9 cellular contexts compared by ENCODE assay signal in the genomic region with DNA sequence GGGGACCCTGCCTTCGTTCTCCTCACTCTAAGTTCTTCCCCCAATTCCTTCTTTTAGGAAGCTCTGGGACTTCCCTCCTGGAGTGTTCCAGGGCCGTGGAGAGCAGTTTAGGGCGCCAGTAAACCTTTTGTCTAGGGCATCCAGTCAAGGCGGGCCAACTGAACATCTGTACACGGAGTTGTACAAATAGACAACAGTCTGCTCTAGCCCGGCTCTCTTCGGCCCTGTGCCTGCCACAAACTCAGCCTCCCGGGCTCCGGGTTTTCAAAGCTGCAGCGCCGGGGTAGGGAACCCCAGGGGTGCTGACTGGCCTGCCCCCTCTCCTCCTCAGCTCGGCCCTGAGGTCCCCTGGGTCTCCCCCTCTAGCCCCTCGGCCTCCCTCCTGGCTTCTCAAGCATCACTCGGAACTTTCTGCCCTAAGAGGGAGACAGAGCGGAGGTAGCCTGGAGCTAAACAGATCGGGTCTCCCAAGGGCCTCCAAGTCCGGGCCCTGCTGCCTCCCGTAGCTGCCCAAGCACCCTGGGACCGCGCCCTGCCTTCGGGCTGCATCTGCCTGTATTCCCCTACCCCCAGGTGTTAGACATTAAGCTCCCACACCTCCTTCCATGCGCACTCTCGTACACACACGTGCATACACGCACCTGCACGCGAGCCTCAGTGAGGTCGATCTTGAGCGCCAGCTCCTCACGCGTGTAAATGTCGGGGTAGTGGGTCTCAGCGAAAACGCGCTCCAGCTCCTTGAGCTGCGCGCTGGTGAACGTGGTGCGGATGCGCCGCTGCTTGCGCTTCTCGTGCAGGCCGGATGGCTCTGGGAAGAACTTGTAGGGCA. TPM values are rescaled to one million over a fixed set of nuclear protein-coding genes. Genes with fewer than 3 reads are reported as not detected.
DNase-seq lines count a peak whose midpoint lies in the region; ATAC-seq and TF ChIP-seq lines count a peak whose summit lies in the region.
"Had no signal": no experiment of that assay in that cellular context is flagged by ENCODE, and none has a peak within 500 bp of the region (broad histone marks: within the 10 kb centered on the region; RNA-seq: fewer than 3 reads in every experiment).

No MANE protein-coding gene starts in this region.

- H3K27ac Mint-ChIP-seq in CD4-positive, alpha-beta memory T cell = peak overlapping the region in 3 of 7 donors; percentile 43 to 63 (median 52)

- H3K27me3 ChIP-seq in CD4-positive, alpha-beta memory T cell (ENCODE audit: insufficient read depth, low read length) = peaks cover 39% of the 10 kb centered on the region
- H3K27me3 ChIP-seq in esophagus muscularis mucosa (peaks cover 18 to 52% (median 34%) of the 10 kb centered on the region in 4 donors), osteoblast (ENCODE audit: insufficient read depth, low read length) (peaks cover 47% of the 10 kb centered on the region)

- H3K4me2 ChIP-seq in osteoblast (ENCODE audit: insufficient read depth, low read length) = peak overlapping the region; percentile 39

- intact Hi-C loops in CD4-positive, alpha-beta memory T cell (cut with micrococcal nuclease) = no loop called here
- intact Hi-C loops in esophagus muscularis mucosa (cut with DNase I) = no loop called here

- H4K20me1 ChIP-seq in osteoblast (ENCODE audit: insufficient read depth, low read length) = peaks cover 30% of the 10 kb centered on the region

- TF ChIP-seq EP300 in esophagus muscularis mucosa (IDR thresholded peaks at IDR 0.05) = no peak

- no peak overlapping the region for H2AFZ ChIP-seq in osteoblast (ENCODE audit: low read length)

- no peaks in the 10 kb centered on the region for H3K79me2 ChIP-seq in osteoblast (ENCODE audit: insufficient read depth, low read length)

- H3K4me3 Mint-ChIP-seq in CD4-positive, alpha-beta memory T cell = peak overlapping the region; percentile 1 to 84 (median 68)

- POLR2A ChIA-PET in CD4-positive, alpha-beta memory T cell (lab: Charles Lee; ENCODE audit: partially characterized antibody) = interaction anchor here (0.8 to 1.0 kb wide), 2 partner anchors 16 to 17 kb away, joined by 3 to 5 read pairs; partner anchors contain the start of gene INPPL1

- DNase-seq in CD4-positive, alpha-beta memory T cell = peak in 2 of 5 donors; percentile 4 to 11
- DNase-seq in NCI-H1694 (lab: John Stamatoyannopoulos, UW) (peak; percentile 16), esophagus muscularis mucosa (ENCODE audit: extremely low spot score) (no peak), osteoblast (ENCODE audit: insufficient read length, low spot score, missing footprints) (peak; percentile 94), NAMALWA (ENCODE audit: low spot score) (no peak)

- H3K9me3 Mint-ChIP-seq in CD4-positive, alpha-beta memory T cell = peaks cover 0 to 2% (median 0%) of the 10 kb centered on the region in 8 donors

- no peaks in the 10 kb centered on the region for H3K9me3 ChIP-seq in CD4-positive, alpha-beta memory T cell (ENCODE audit: control insufficient read depth in 1 of 2, low read length in 2 of 2)
- H3K9me3 ChIP-seq in esophagus muscularis mucosa = no peaks in the 10 kb centered on the region
- no peaks in the 10 kb centered on the region for H3K9me3 ChIP-seq in osteoblast (ENCODE audit: low read depth, low read length)

- no peak overlapping the region for H3K27ac ChIP-seq in CD4-positive, alpha-beta memory T cell (ENCODE audit: low read depth, low read length)
- H3K27ac ChIP-seq in esophagus muscularis mucosa (replicated peaks in 1 of 4) (peak overlapping the region; percentile 76 to 86 (median 78)), osteoblast (ENCODE audit: low read depth, low read length) (no peak overlapping the region)

- CTCF ChIA-PET in CD4-positive, alpha-beta memory T cell (lab: Charles Lee; ENCODE audit: partially characterized antibody) = interaction anchor here (1.3 kb wide), 1 partner anchor 263 kb away, joined by 5 read pairs; no protein-coding TSS in a partner anchor

- H3K36me3 ChIP-seq in CD4-positive, alpha-beta memory T cell (ENCODE audit: insufficient read depth, low read length) = no peaks in the 10 kb centered on the region
- H3K36me3 ChIP-seq in esophagus muscularis mucosa = peaks cover 9 to 28% (median 25%) of the 10 kb centered on the region in 4 donors
- peaks cover 22% of the 10 kb centered on the region for H3K36me3 ChIP-seq in osteoblast (ENCODE audit: insufficient read depth, low read length)

- H3K4me1 Mint-ChIP-seq in CD4-positive, alpha-beta memory T cell = peaks cover 18 to 41% (median 26%) of the 10 kb centered on the region in 4 donors

- TF ChIP-seq CTCF in esophagus muscularis mucosa (IDR thresholded peaks at IDR 0.05) = no peak
- TF ChIP-seq CTCF in osteoblast (IDR thresholded peaks at IDR 0.05; ENCODE audit: extremely low read depth, low read depth, low read length) = no peak

- H3K4me1 ChIP-seq in CD4-positive, alpha-beta memory T cell (ENCODE audit: insufficient read depth, low read length) = peaks cover 22% of the 10 kb centered on the region
- H3K4me1 ChIP-seq in esophagus muscularis mucosa = peaks cover 53 to 73% (median 71%) of the 10 kb centered on the region in 4 donors
- peaks cover 9% of the 10 kb centered on the region for H3K4me1 ChIP-seq in osteoblast (ENCODE audit: insufficient read depth, low read length)

- peaks cover 4 to 15% of the 10 kb centered on the region in 2 donors for H3K36me3 Mint-ChIP-seq in CD4-positive, alpha-beta memory T cell

- H3K27me3 Mint-ChIP-seq in CD4-positive, alpha-beta memory T cell = peaks cover 36 to 37% of the 10 kb centered on the region in 2 donors

- ATAC-seq in HG03571 (IDR thresholded peaks at IDR 0.05; ENCODE audit: unreplicated experiment) (no peak), HG02588 (IDR thresholded peaks at IDR 0.05; ENCODE audit: unreplicated experiment) (no peak), GM21423 (IDR thresholded peaks at IDR 0.05; ENCODE audit: unreplicated experiment) (no peak)

- TF ChIP-seq POLR2A in esophagus muscularis mucosa (IDR thresholded peaks at IDR 0.05; ENCODE audit: low read depth) = no peak

- WGBS in esophagus muscularis mucosa = 28% methylated on average over 17 of the region's 44 CpGs

- no peak overlapping the region for H3K4me3 ChIP-seq in CD4-positive, alpha-beta memory T cell (ENCODE audit: low read length in 2 of 2)
- peak overlapping the region; percentile 47 to 62 (median 55) for H3K4me3 ChIP-seq in esophagus muscularis mucosa
- peak overlapping the region; percentile 59 for H3K4me3 ChIP-seq in osteoblast (ENCODE audit: insufficient read depth, low read length)

RNA-seq across cellular contexts. Expression of gene PHOX2A, which starts 3.3 kb away (rescaled TPM):
- not detected for total RNA-seq in CD4-positive, alpha-beta memory T cell
- polyA plus RNA-seq in CD4-positive, alpha-beta memory T cell = not detected
- total RNA-seq in esophagus muscularis mucosa = 1 to 10 TPM; 1.2 to 1.3 (median 1.3) TPM
- not detected in 2 replicates for total RNA-seq in osteoblast
- total RNA-seq: aorta had no signal
- polyA plus RNA-seq: aorta had no signal

RNA-seq across cellular contexts. Expression of gene INPPL1, which starts 16.1 kb away (rescaled TPM):
- total RNA-seq in CD4-positive, alpha-beta memory T cell = 100 to 1,000 TPM; 145 to 152 TPM
- polyA plus RNA-seq in CD4-positive, alpha-beta memory T cell = 10 to 100 TPM in 1 of 2 donors, 1 to 10 TPM in 1; 4.0 to 10.2 TPM
- total RNA-seq in esophagus muscularis mucosa (100 to 1,000 TPM in 2 of 4 donors, 10 to 100 TPM in 2; 61.6 to 158 (median 100) TPM), osteoblast (86.5 and 92.2 TPM in 2 replicates)

RNA-seq across cellular contexts. Expression of gene FOLR2, which starts 24.1 kb away (rescaled TPM):
- total RNA-seq in CD4-positive, alpha-beta memory T cell = not detected
- not detected for polyA plus RNA-seq in CD4-positive, alpha-beta memory T cell
- 10 to 100 TPM; 26.6 to 78.7 (median 33.1) TPM for total RNA-seq in esophagus muscularis mucosa
- not detected in 2 replicates for total RNA-seq in osteoblast

RNA-seq across cellular contexts. Expression of gene FOLR1, which starts 48.7 kb away (rescaled TPM):
- not detected for total RNA-seq in CD4-positive, alpha-beta memory T cell
- not detected for polyA plus RNA-seq in CD4-positive, alpha-beta memory T cell
- total RNA-seq in esophagus muscularis mucosa (1 to 10 TPM in 1 of 4 donors, under 1 TPM in 1, not detected in 2; 0.40 to 1.0 TPM), osteoblast (under 0.01 and 0.36 TPM in 2 replicates)
- total RNA-seq: aorta had no signal
- polyA plus RNA-seq: aorta had no signal

Comparison
In these comparisons a context has a peak if more than half of its experiments do, and no peak if none do; other contexts are left out.
1. DNase-seq: peak in NCI-H1694 (single experiment) and osteoblast (single experiment); none in esophagus muscularis mucosa (single experiment) and NAMALWA (single experiment).
2. H3K27ac ChIP-seq: peak in esophagus muscularis mucosa (4 of 4); none in CD4-positive, alpha-beta memory T cell (single experiment) and osteoblast (single experiment).
3. H3K4me3 ChIP-seq: peak in esophagus muscularis mucosa (4 of 4) and osteoblast (single experiment); none in CD4-positive, alpha-beta memory T cell (0 of 2).
4. RNA of gene FOLR2, which starts 24.1 kb away (total RNA-seq): 26.6 to 78.7 TPM in esophagus muscularis mucosa; not detected in CD4-positive, alpha-beta memory T cell and not detected in osteoblast; every median in the first group is over 10 times any median in the second.